Comparison of ENCODE assay signal across 1 cellular context in genomic region chr15:96264801-96265515, GRCh38.
TF ChIP-seq lines count a peak whose summit lies in the region.

No MANE protein-coding gene starts in this region.

TF ChIP-seq in HepG2, 621 proteins besides CTCF, POLR2A, EP300 and RAD21 (continued from another document):
- TF ChIP-seq, protein P1, sequence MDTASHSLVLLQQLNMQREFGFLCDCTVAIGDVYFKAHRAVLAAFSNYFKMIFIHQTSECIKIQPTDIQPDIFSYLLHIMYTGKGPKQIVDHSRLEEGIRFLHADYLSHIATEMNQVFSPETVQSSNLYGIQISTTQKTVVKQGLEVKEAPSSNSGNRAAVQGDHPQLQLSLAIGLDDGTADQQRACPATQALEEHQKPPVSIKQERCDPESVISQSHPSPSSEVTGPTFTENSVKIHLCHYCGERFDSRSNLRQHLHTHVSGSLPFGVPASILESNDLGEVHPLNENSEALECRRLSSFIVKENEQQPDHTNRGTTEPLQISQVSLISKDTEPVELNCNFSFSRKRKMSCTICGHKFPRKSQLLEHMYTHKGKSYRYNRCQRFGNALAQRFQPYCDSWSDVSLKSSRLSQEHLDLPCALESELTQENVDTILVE (CRISPR knock-in tag; IDR thresholded peaks at IDR 0.05) = no peak
- TF ChIP-seq ZNF546 (CRISPR knock-in tag; conservative IDR thresholded peaks at IDR 0.05) = no peak
- peak; percentile 89 for TF ChIP-seq FOSL2 (CRISPR knock-in tag; IDR thresholded peaks at IDR 0.05)
- no peak for TF ChIP-seq ZNF18 (CRISPR knock-in tag; IDR thresholded peaks at IDR 0.05; ENCODE audit: insufficient replicate concordance)
- no peak for TF ChIP-seq ZNF446 (CRISPR knock-in tag; IDR thresholded peaks at IDR 0.05)
- TF ChIP-seq TGIF2 (CRISPR knock-in tag; IDR thresholded peaks at IDR 0.05) = peak; percentile 65; the same call in 1 of the 2 replicates
- peak; percentile 89 for TF ChIP-seq NR2F6 (IDR thresholded peaks at IDR 0.05)
- peak; percentile 89 for TF ChIP-seq NR2F6 (CRISPR knock-in tag; IDR thresholded peaks at IDR 0.05)
- TF ChIP-seq TCF7 (IDR thresholded peaks at IDR 0.05; ENCODE audit: low read depth) = peak; percentile 45
- no peak for TF ChIP-seq ATF1 (CRISPR knock-in tag; IDR thresholded peaks at IDR 0.05)
- no peak for TF ChIP-seq DR1 (CRISPR knock-in tag; IDR thresholded peaks at IDR 0.05)
- peak; percentile 70 for TF ChIP-seq NFIC (IDR thresholded peaks at IDR 0.05; ENCODE audit: low read length)
- TF ChIP-seq ZNF652 (CRISPR knock-in tag; IDR thresholded peaks at IDR 0.05; ENCODE audit: borderline replicate concordance, low read depth) = peak; percentile 94
- TF ChIP-seq, protein P2, sequence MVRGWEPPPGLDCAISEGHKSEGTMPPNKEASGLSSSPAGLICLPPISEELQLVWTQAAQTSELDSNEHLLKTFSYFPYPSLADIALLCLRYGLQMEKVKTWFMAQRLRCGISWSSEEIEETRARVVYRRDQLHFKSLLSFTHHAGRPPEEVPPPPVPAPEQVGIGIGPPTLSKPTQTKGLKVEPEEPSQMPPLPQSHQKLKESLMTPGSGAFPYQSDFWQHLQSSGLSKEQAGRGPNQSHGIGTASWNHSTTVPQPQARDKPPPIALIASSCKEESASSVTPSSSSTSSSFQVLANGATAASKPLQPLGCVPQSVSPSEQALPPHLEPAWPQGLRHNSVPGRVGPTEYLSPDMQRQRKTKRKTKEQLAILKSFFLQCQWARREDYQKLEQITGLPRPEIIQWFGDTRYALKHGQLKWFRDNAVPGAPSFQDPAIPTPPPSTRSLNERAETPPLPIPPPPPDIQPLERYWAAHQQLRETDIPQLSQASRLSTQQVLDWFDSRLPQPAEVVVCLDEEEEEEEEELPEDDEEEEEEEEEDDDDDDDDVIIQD (CRISPR knock-in tag; IDR thresholded peaks at IDR 0.05; ENCODE audit: low read depth) = peak; percentile 42; the same call in 1 of the 2 replicates
- TF ChIP-seq HOXD1 (CRISPR knock-in tag; IDR thresholded peaks at IDR 0.05) = no peak
- TF ChIP-seq ATF7 (IDR thresholded peaks at IDR 0.05) = peak; percentile 69
- TF ChIP-seq ATF7 (CRISPR knock-in tag; IDR thresholded peaks at IDR 0.05) = no peak; the same call in 1 of the 2 replicates
- 0 out of 2 replicates have a peak, but pooled peaks have one; percentile 3 for TF ChIP-seq STAG1 (CRISPR knock-in tag; IDR thresholded peaks at IDR 0.05)
- TF ChIP-seq, protein P3, sequence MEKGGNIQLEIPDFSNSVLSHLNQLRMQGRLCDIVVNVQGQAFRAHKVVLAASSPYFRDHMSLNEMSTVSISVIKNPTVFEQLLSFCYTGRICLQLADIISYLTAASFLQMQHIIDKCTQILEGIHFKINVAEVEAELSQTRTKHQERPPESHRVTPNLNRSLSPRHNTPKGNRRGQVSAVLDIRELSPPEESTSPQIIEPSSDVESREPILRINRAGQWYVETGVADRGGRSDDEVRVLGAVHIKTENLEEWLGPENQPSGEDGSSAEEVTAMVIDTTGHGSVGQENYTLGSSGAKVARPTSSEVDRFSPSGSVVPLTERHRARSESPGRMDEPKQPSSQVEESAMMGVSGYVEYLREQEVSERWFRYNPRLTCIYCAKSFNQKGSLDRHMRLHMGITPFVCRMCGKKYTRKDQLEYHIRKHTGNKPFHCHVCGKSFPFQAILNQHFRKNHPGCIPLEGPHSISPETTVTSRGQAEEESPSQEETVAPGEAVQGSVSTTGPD (CRISPR knock-in tag; IDR thresholded peaks at IDR 0.05) = no peak
- no peak for TF ChIP-seq ZFP37 (CRISPR knock-in tag; IDR thresholded peaks at IDR 0.05; ENCODE audit: borderline replicate concordance)
- peak; percentile 58; the same call in 1 of the 2 replicates for TF ChIP-seq JUNB (CRISPR knock-in tag; IDR thresholded peaks at IDR 0.05; ENCODE audit: borderline replicate concordance)
- 0 out of 2 replicates have a peak, but pooled peaks have one; percentile 46 for TF ChIP-seq SP5 (CRISPR knock-in tag; IDR thresholded peaks at IDR 0.05; ENCODE audit: borderline replicate concordance, low read depth)
- TF ChIP-seq, protein P4, sequence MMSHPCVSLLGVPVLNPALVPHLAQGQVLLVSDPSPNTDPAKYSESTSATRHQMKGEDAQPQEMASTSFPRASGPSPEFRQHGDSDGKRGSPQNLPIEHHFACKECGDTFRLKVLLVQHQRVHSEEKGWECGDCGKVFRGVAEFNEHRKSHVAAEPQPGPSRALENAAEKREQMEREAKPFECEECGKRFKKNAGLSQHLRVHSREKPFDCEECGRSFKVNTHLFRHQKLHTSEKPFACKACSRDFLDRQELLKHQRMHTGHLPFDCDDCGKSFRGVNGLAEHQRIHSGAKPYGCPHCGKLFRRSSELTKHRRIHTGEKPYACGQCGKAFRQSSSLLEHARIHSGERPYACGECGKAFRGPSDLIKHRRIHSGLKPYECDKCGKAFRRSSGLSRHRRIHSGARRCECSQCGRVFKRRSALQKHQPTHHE (CRISPR knock-in tag; IDR thresholded peaks at IDR 0.05; ENCODE audit: borderline replicate concordance) = no peak
- TF ChIP-seq SOX5 (CRISPR knock-in tag; IDR thresholded peaks at IDR 0.05; ENCODE audit: borderline replicate concordance) = peak; percentile 83
- no peak for TF ChIP-seq KDM6A (CRISPR knock-in tag; IDR thresholded peaks at IDR 0.05; ENCODE audit: low read depth)
- TF ChIP-seq IRF2 (CRISPR knock-in tag; IDR thresholded peaks at IDR 0.05) = 0 out of 2 replicates have a peak, but pooled peaks have one; percentile 4
- peak; percentile 36; the same call in 1 of the 2 replicates for TF ChIP-seq RXRA (CRISPR knock-in tag; IDR thresholded peaks at IDR 0.05)
- TF ChIP-seq ZBTB7A (CRISPR knock-in tag; IDR thresholded peaks at IDR 0.05) = no peak
- peak; percentile 64; the same call in 1 of the 2 replicates for TF ChIP-seq MEIS1 (CRISPR knock-in tag; IDR thresholded peaks at IDR 0.05; ENCODE audit: borderline replicate concordance)
- no peak for TF ChIP-seq NR3C1 (CRISPR knock-in tag; IDR thresholded peaks at IDR 0.05)
- TF ChIP-seq TSC22D2 (CRISPR knock-in tag; IDR thresholded peaks at IDR 0.05; ENCODE audit: borderline replicate concordance) = no peak
- TF ChIP-seq ASH2L (IDR thresholded peaks at IDR 0.05; ENCODE audit: insufficient read length, low read depth, low read length) = peak; percentile 75
- TF ChIP-seq, protein P5, sequence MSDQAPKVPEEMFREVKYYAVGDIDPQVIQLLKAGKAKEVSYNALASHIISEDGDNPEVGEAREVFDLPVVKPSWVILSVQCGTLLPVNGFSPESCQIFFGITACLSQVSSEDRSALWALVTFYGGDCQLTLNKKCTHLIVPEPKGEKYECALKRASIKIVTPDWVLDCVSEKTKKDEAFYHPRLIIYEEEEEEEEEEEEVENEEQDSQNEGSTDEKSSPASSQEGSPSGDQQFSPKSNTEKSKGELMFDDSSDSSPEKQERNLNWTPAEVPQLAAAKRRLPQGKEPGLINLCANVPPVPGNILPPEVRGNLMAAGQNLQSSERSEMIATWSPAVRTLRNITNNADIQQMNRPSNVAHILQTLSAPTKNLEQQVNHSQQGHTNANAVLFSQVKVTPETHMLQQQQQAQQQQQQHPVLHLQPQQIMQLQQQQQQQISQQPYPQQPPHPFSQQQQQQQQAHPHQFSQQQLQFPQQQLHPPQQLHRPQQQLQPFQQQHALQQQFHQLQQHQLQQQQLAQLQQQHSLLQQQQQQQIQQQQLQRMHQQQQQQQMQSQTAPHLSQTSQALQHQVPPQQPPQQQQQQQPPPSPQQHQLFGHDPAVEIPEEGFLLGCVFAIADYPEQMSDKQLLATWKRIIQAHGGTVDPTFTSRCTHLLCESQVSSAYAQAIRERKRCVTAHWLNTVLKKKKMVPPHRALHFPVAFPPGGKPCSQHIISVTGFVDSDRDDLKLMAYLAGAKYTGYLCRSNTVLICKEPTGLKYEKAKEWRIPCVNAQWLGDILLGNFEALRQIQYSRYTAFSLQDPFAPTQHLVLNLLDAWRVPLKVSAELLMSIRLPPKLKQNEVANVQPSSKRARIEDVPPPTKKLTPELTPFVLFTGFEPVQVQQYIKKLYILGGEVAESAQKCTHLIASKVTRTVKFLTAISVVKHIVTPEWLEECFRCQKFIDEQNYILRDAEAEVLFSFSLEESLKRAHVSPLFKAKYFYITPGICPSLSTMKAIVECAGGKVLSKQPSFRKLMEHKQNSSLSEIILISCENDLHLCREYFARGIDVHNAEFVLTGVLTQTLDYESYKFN (CRISPR knock-in tag; conservative IDR thresholded peaks at IDR 0.05) = peak; percentile 68
- TF ChIP-seq, protein P6, sequence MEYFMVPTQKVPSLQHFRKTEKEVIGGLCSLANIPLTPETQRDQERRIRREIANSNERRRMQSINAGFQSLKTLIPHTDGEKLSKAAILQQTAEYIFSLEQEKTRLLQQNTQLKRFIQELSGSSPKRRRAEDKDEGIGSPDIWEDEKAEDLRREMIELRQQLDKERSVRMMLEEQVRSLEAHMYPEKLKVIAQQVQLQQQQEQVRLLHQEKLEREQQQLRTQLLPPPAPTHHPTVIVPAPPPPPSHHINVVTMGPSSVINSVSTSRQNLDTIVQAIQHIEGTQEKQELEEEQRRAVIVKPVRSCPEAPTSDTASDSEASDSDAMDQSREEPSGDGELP (IDR thresholded peaks at IDR 0.05; ENCODE audit: borderline replicate concordance, low read depth) = peak; percentile 95
- TF ChIP-seq, protein P7, sequence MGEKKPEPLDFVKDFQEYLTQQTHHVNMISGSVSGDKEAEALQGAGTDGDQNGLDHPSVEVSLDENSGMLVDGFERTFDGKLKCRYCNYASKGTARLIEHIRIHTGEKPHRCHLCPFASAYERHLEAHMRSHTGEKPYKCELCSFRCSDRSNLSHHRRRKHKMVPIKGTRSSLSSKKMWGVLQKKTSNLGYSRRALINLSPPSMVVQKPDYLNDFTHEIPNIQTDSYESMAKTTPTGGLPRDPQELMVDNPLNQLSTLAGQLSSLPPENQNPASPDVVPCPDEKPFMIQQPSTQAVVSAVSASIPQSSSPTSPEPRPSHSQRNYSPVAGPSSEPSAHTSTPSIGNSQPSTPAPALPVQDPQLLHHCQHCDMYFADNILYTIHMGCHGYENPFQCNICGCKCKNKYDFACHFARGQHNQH (CRISPR knock-in tag; IDR thresholded peaks at IDR 0.05) = 0 out of 2 replicates have a peak, but pooled peaks have one; percentile 54
- 0 out of 2 replicates have a peak, but pooled peaks have one; percentile 45 for TF ChIP-seq EHMT2 (IDR thresholded peaks at IDR 0.05; ENCODE audit: borderline replicate concordance, low read depth, low read length)
- peak; percentile 60; the same call in 1 of the 2 replicates for TF ChIP-seq GATAD2A (CRISPR knock-in tag; IDR thresholded peaks at IDR 0.05)
- TF ChIP-seq ISL2 (CRISPR knock-in tag; IDR thresholded peaks at IDR 0.05) = no peak
